7 cellular contexts compared by ENCODE assay signal in genomic region chr6:112272799-112273198, GRCh38. TPM values are rescaled to one million over a fixed set of nuclear protein-coding genes. Genes with fewer than 3 reads are reported as not detected.
"Had no signal": no experiment of that assay in that cellular context is flagged by ENCODE, and none has a peak within 500 bp of the region (broad histone marks: within the 10 kb centered on the region; RNA-seq: fewer than 3 reads in every experiment).

No MANE protein-coding gene starts in this region.

- H3K27ac ChIP-seq: GM23248 had no signal

- H2AFZ ChIP-seq: GM23248 had no signal

- H3K4me3 ChIP-seq: GM23248 had no signal

- FAIRE-seq: H54 had no signal

- H3K9ac ChIP-seq: GM23248 had no signal

- DNase-seq: GM23248, GOT3, H9, HCEC 1CT had no signal

RNA-seq across cellular contexts. Expression of gene LAMA4, which starts 18.4 kb away (rescaled TPM):
- total RNA-seq: HT-29 had no signal
- polyA plus RNA-seq: IgD-negative memory B cell had no signal
